8 cellular contexts compared by ENCODE assay signal in the genomic region with DNA sequence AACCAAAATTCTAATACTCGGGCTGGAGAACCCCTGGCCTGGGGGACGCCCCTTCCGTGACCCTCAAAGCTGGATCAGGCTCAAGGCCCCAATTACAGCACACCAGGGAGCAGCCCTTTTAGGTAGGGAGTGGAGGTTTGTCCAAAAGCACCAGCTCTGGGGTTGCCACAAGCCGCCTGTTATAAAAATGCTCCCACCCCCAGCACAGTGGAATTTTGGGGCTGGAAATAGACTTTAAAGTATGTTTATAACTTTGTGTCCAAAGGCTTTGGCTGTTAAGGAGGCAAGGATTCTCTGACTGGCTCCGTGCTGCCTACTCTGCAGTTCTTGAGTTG. TPM values are rescaled to one million over a fixed set of nuclear protein-coding genes. Genes with fewer than 3 reads are reported as not detected.
A peak's percentile ranks its signal among the peaks of the same experiment; 100 is the strongest.
DNase-seq lines count a peak whose midpoint lies in the region; ATAC-seq and TF ChIP-seq lines count a peak whose summit lies in the region.

No MANE protein-coding gene starts in this region.

- ATAC-seq in effector memory CD8-positive, alpha-beta T cell (replicated peaks) = no peak

- CTCF ChIA-PET in Caco-2 (lab: Charles Lee) = interaction anchor here (1.0 to 1.5 kb wide), 4 partner anchors 15 to 115 kb away, joined by 3 to 15 read pairs (median 5); partner anchors contain the start of genes LPAR2 and YJEFN3

- H3K27ac ChIP-seq in osteoblast (ENCODE audit: low read depth, low read length) = no peak overlapping the region

- peak in 1 of 2 experiments; percentile 3 for TF ChIP-seq CTCF in Caco-2 (IDR thresholded peaks at IDR 0.05; ENCODE audit: insufficient read depth in 1 of 2, low read depth in 1 of 2, low read length in 1 of 2, severe bottlenecking in 1 of 2, unreplicated experiment in 1 of 2)
- TF ChIP-seq CTCF in osteoblast (IDR thresholded peaks at IDR 0.05; ENCODE audit: extremely low read depth, low read depth, low read length) = no peak

- no peaks in the 10 kb centered on the region for H3K27me3 Mint-ChIP-seq in Caco-2 (ENCODE audit: insufficient read depth, unreplicated experiment)
- no peaks in the 10 kb centered on the region for H3K27me3 Mint-ChIP-seq in effector memory CD8-positive, alpha-beta T cell

- intact Hi-C loops in Caco-2 (cut with micrococcal nuclease; ENCODE audit: unreplicated experiment) = no loop called here

- H3K9me3 ChIP-seq in Caco-2 = no peaks in the 10 kb centered on the region
- no peaks in the 10 kb centered on the region for H3K9me3 ChIP-seq in NT2/D1 (ENCODE audit: insufficient read depth, low read length)
- no peaks in the 10 kb centered on the region for H3K9me3 ChIP-seq in osteoblast (ENCODE audit: low read depth, low read length)

- POLR2A ChIA-PET in Caco-2 (lab: Charles Lee) = no interaction called here

- no peaks in the 10 kb centered on the region for H3K9me3 Mint-ChIP-seq in Caco-2 (ENCODE audit: unreplicated experiment)
- H3K9me3 Mint-ChIP-seq in effector memory CD8-positive, alpha-beta T cell = no peaks in the 10 kb centered on the region

- peaks cover 8% of the 10 kb centered on the region for H3K79me2 ChIP-seq in osteoblast (ENCODE audit: insufficient read depth, low read length)

- no TSS peak for BruUV-seq in Caco-2 (replicated peaks; lab: Mats Ljungman, UMichigan)

- peaks cover 7% of the 10 kb centered on the region for H3K4me1 Mint-ChIP-seq in Caco-2 (ENCODE audit: low read depth, unreplicated experiment)
- peaks cover 18 to 21% of the 10 kb centered on the region in 2 donors for H3K4me1 Mint-ChIP-seq in effector memory CD8-positive, alpha-beta T cell (ENCODE audit: low read depth in 2 of 2)

- H2AFZ ChIP-seq in osteoblast (ENCODE audit: low read length) = no peak overlapping the region

- H3K36me3 ChIP-seq in Caco-2 (ENCODE audit: control insufficient read depth, insufficient read depth, low read length) (no peaks in the 10 kb centered on the region; the same call in 1 of the 2 replicates), NT2/D1 (ENCODE audit: insufficient read depth, insufficient read length, low read length) (peaks cover 62% of the 10 kb centered on the region), osteoblast (ENCODE audit: insufficient read depth, low read length) (peaks cover 34% of the 10 kb centered on the region)

- peaks cover 43% of the 10 kb centered on the region for H3K36me3 Mint-ChIP-seq in Caco-2 (ENCODE audit: insufficient read depth, unreplicated experiment)
- H3K36me3 Mint-ChIP-seq in effector memory CD8-positive, alpha-beta T cell (ENCODE audit: insufficient read depth) = peaks cover 50% of the 10 kb centered on the region

- no peak for DNase-seq in Caco-2
- no peak for DNase-seq in NT2/D1 (ENCODE audit: low read depth, low spot score)
- no peak for DNase-seq in effector memory CD8-positive, alpha-beta T cell
- no peak for DNase-seq in osteoblast (ENCODE audit: insufficient read length, low spot score, missing footprints)
- no peak for DNase-seq in NCI-H226
- DNase-seq in NCI-H345 treated with DMSO at 0.1 percent for 48 hours (lab: John Stamatoyannopoulos, UW; ENCODE audit: unreplicated experiment) = no peak
- DNase-seq in AML-193 (lab: John Stamatoyannopoulos, UW) = no peak
- DNase-seq in NCI-H1417 treated with DMSO at 0.1 percent for 48 hours (lab: John Stamatoyannopoulos, UW) = no peak

- H3K4me1 ChIP-seq in Caco-2 (0 out of 2 replicates have a peak, but pooled peaks cover 3% of the 10 kb centered on the region), NT2/D1 (ENCODE audit: insufficient read depth, insufficient read length) (no peaks in the 10 kb centered on the region), osteoblast (ENCODE audit: insufficient read depth, low read length) (peaks cover 8% of the 10 kb centered on the region)

- no peak overlapping the region for H3K9ac ChIP-seq in NT2/D1 (ENCODE audit: insufficient read length, low read depth)

- H3K4me3 ChIP-seq in Caco-2 (ENCODE audit: low read depth, low read length) = peak overlapping the region; percentile 52; the same call in 1 of the 2 replicates
- H3K4me3 ChIP-seq in NT2/D1 (ENCODE audit: insufficient read length, low read depth) = peak overlapping the region; percentile 89
- H3K4me3 ChIP-seq in osteoblast (ENCODE audit: insufficient read depth, low read length) = peak overlapping the region; percentile 97

- H3K4me3 Mint-ChIP-seq in Caco-2 (ENCODE audit: unreplicated experiment) = peak overlapping the region; percentile 87
- H3K4me3 Mint-ChIP-seq in effector memory CD8-positive, alpha-beta T cell = peak overlapping the region; percentile 98 to 100

- peak overlapping the region; percentile 95 for H3K27ac Mint-ChIP-seq in Caco-2 (ENCODE audit: unreplicated experiment)
- peak overlapping the region; percentile 96 to 97 for H3K27ac Mint-ChIP-seq in effector memory CD8-positive, alpha-beta T cell

- H3K27me3 ChIP-seq in Caco-2 (replicated peaks; ENCODE audit: control insufficient read depth, insufficient read depth, low read length) = no peaks in the 10 kb centered on the region
- H3K27me3 ChIP-seq in NT2/D1 (ENCODE audit: insufficient read depth, insufficient read length) = peaks cover 3% of the 10 kb centered on the region
- no peaks in the 10 kb centered on the region for H3K27me3 ChIP-seq in osteoblast (ENCODE audit: insufficient read depth, low read length)

- H3K4me2 ChIP-seq in osteoblast (ENCODE audit: insufficient read depth, low read length) = peak overlapping the region; percentile 86

- H4K20me1 ChIP-seq in osteoblast (ENCODE audit: insufficient read depth, low read length) = no peaks in the 10 kb centered on the region

RNA-seq across cellular contexts. Expression of gene GMIP, which starts 0.6 kb away (rescaled TPM):
- total RNA-seq in Caco-2 (2022) (8.6 and 10.4 TPM in 2 replicates), osteoblast (4.7 and 6.5 TPM in 2 replicates)

RNA-seq across cellular contexts. Expression of gene LPAR2, which starts 16.0 kb away (rescaled TPM):
- total RNA-seq in Caco-2 (2022) (29.3 and 31.3 TPM in 2 replicates), osteoblast (0.72 and 0.88 TPM in 2 replicates)

RNA-seq across cellular contexts. Expression of gene ATP13A1, which starts 19.5 kb away (rescaled TPM):
- total RNA-seq in Caco-2 (2022) = 83.0 and 93.1 TPM in 2 replicates
- 43.3 and 65.9 TPM in 2 replicates for total RNA-seq in osteoblast

RNA-seq across cellular contexts. Expression of gene ZNF101, which starts 24.6 kb away (rescaled TPM):
- total RNA-seq in Caco-2 (2022) (11.8 and 12.5 TPM in 2 replicates), osteoblast (7.2 and 9.4 TPM in 2 replicates)

RNA-seq across cellular contexts. Expression of gene PBX4, which starts 25.5 kb away (rescaled TPM):
- total RNA-seq in Caco-2 (2022) = 3.5 and 3.6 TPM in 2 replicates
- 0.36 and 0.88 TPM in 2 replicates for total RNA-seq in osteoblast

Comparison
In these comparisons a context has a peak if more than half of its experiments do, and no peak if none do; other contexts are left out.
1. RNA of gene LPAR2, which starts 16.0 kb away (total RNA-seq): 29.3 to 31.3 TPM in Caco-2; 0.72 to 0.88 TPM in osteoblast; every median in the first group is over 10 times any median in the second.
2. Peak in every context shown above with its lines, with median percentiles within 50 percentile points of each other: H3K4me3 ChIP-seq.